In the genomic region with DNA sequence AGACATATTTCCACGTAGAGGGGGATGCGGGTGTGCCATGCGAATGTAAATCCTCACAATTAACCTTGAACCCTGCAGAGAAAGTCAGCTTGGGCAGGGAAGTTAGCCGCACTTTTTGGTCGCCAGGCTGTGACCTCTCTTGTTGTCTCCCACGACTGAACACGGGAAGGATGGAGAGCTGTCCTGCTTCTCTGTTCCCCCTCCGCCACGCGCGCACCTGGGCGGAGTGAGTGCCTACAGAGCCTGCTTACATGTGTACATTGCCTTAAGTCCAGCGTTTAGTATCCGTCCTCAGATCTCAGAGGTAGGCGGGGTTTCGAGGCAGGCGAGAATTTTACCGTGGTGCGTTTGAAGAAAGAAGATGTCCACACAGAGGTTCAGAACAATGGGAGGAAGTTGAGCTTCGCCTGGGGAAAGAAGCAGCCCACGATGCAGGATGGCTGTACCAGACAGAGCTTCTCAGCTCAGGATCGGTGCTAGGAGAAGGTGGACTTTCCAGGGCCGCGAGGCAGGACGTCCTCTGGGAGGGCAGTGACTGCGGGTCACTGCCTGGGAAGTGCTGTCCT, we compare ENCODE assay signal across 8 cellular contexts. TPM values are rescaled to one million over a fixed set of nuclear protein-coding genes. Genes with fewer than 3 reads are reported as not detected.
DNase-seq lines count a peak whose midpoint lies in the region; ATAC-seq and TF ChIP-seq lines count a peak whose summit lies in the region.

No MANE protein-coding gene starts in this region.

- H3K9me3 ChIP-seq in duodenal mucosa (ENCODE audit: control insufficient read depth in 1 of 2, low read length in 2 of 2) (no peaks in the 10 kb centered on the region), right lobe of liver (no peaks in the 10 kb centered on the region)

- DNase-seq in Daoy (ENCODE audit: low read depth): peak; percentile 43
- peak; percentile 69 for DNase-seq in UCSD-AML1 (lab: John Stamatoyannopoulos, UW; ENCODE audit: unreplicated experiment)
- DNase-seq in right lobe of liver: peak in 2 of 3 donors; percentile 50 to 59
- DNase-seq in stimulated activated naive B cell treated with anti-CD40 and anti-IgM and Interleukin-4, amounts not matched to agents 10 μg/mL and 1 μg/mL and 100 μg/mL, for 72 hours: no peak
- DNase-seq in COR-L47 (lab: John Stamatoyannopoulos, UW): no peak

- WGBS in right lobe of liver (ENCODE audit: insufficient coverage, low coverage, low lambda C conversion rate, missing lambda C conversion rate): 0% methylated on average over 25 of the region's 26 CpGs

- peaks cover 4 to 5% of the 10 kb centered on the region in 2 donors for H3K9me3 Mint-ChIP-seq in stimulated activated naive B cell treated with anti-CD40 and anti-IgM and Interleukin-4, amounts not matched to agents 10 μg/mL and 1 μg/mL and 100 μg/mL, for 72 hours

- peaks cover 29 to 39% of the 10 kb centered on the region in 2 donors for H3K4me1 Mint-ChIP-seq in stimulated activated naive B cell treated with anti-CD40 and anti-IgM and Interleukin-4, amounts not matched to agents 10 μg/mL and 1 μg/mL and 100 μg/mL, for 72 hours

- peak overlapping the region; percentile 82 to 83 for H3K9ac ChIP-seq in duodenal mucosa (ENCODE audit: low read depth in 1 of 2, low read length in 2 of 2)

- peak overlapping the region; percentile 97 for H3K27ac Mint-ChIP-seq in stimulated activated naive B cell treated with anti-CD40 and anti-IgM and Interleukin-4, amounts not matched to agents 10 μg/mL and 1 μg/mL and 100 μg/mL, for 72 hours

- peaks cover 15 to 19% of the 10 kb centered on the region in 2 donors for H3K27me3 Mint-ChIP-seq in stimulated activated naive B cell treated with anti-CD40 and anti-IgM and Interleukin-4, amounts not matched to agents 10 μg/mL and 1 μg/mL and 100 μg/mL, for 72 hours

- intact Hi-C loops in right lobe of liver (cut with DNase I): no loop called here

- H3K4me3 Mint-ChIP-seq in stimulated activated naive B cell treated with anti-CD40 and anti-IgM and Interleukin-4, amounts not matched to agents 10 μg/mL and 1 μg/mL and 100 μg/mL, for 72 hours: peak overlapping the region; percentile 85 to 89

- peak overlapping the region; percentile 98 for H3K4me3 ChIP-seq in duodenal mucosa (ENCODE audit: low read depth in 1 of 2, low read length in 2 of 2)
- H3K4me3 ChIP-seq in right lobe of liver: peak overlapping the region; percentile 69 to 82 (median 75)

- TF ChIP-seq CTCF in right lobe of liver (IDR thresholded peaks at IDR 0.05): no peak

- H3K27ac ChIP-seq in duodenal mucosa (ENCODE audit: low read depth, low read length) (peak overlapping the region; percentile 63), right lobe of liver (peak overlapping the region; percentile 81 to 90 (median 86))

- peaks cover 18 to 27% of the 10 kb centered on the region in 2 donors for H3K36me3 Mint-ChIP-seq in stimulated activated naive B cell treated with anti-CD40 and anti-IgM and Interleukin-4, amounts not matched to agents 10 μg/mL and 1 μg/mL and 100 μg/mL, for 72 hours

- ATAC-seq in GM21529 (IDR thresholded peaks at IDR 0.05; ENCODE audit: unreplicated experiment) (peak; percentile 1), right lobe of liver (peak; percentile 49 to 61 (median 52))
- ATAC-seq in stimulated activated naive B cell treated with anti-CD40 and anti-IgM and Interleukin-4, amounts not matched to agents 10 μg/mL and 1 μg/mL and 100 μg/mL, for 72 hours (replicated peaks): peak; percentile 32 to 43

- H3K4me1 ChIP-seq in duodenal mucosa (ENCODE audit: control insufficient read depth in 1 of 2, insufficient read depth in 2 of 2, low read length in 2 of 2): peaks cover 8 to 19% of the 10 kb centered on the region in 2 donors
- H3K4me1 ChIP-seq in right lobe of liver: peaks cover 0 to 9% (median 5%) of the 10 kb centered on the region in 4 donors

- no peak for TF ChIP-seq EP300 in Ishikawa (IDR thresholded peaks at IDR 0.05; ENCODE audit: borderline replicate concordance)

- H3K36me3 ChIP-seq in duodenal mucosa (ENCODE audit: control insufficient read depth in 1 of 2, insufficient read depth in 2 of 2, low read length in 2 of 2) (no peaks in the 10 kb centered on the region), right lobe of liver (no peaks in the 10 kb centered on the region)

- no peak for TF ChIP-seq RAD21 in Ishikawa (IDR thresholded peaks at IDR 0.05; ENCODE audit: low read depth)

- H3K27me3 ChIP-seq in duodenal mucosa (ENCODE audit: control insufficient read depth in 1 of 2, insufficient read depth in 2 of 2, low read length in 2 of 2) (peaks cover 0 to 5% of the 10 kb centered on the region in 2 donors), right lobe of liver (no peaks in the 10 kb centered on the region)

- no peak for TF ChIP-seq POLR2A in right lobe of liver (IDR thresholded peaks at IDR 0.05)

TF ChIP-seq in Ishikawa, 13 proteins besides CTCF, POLR2A, EP300 and RAD21:
- TF ChIP-seq ZBTB7A (IDR thresholded peaks at IDR 0.05; ENCODE audit: low read depth): no peak
- no peak for TF ChIP-seq NFIC (IDR thresholded peaks at IDR 0.05)
- TF ChIP-seq, protein P1, sequence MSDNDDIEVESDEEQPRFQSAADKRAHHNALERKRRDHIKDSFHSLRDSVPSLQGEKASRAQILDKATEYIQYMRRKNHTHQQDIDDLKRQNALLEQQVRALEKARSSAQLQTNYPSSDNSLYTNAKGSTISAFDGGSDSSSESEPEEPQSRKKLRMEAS (IDR thresholded peaks at IDR 0.05): peak; percentile 10; the same call in 1 of the 2 replicates
- no peak; the same call in 1 of the 2 replicates for TF ChIP-seq TAF1 (IDR thresholded peaks at IDR 0.05; ENCODE audit: low read depth)
- no peak for TF ChIP-seq TCF12 (IDR thresholded peaks at IDR 0.05; ENCODE audit: low read depth)
- TF ChIP-seq YY1 (IDR thresholded peaks at IDR 0.05; ENCODE audit: low read depth): no peak
- no peak for TF ChIP-seq CREB1 (IDR thresholded peaks at IDR 0.05; ENCODE audit: low read depth)

RNA-seq across cellular contexts. Expression of gene ERCC6, which starts 0.5 kb away (rescaled TPM):
- 5.4 and 14.3 TPM in 2 replicates for total RNA-seq in Daoy (2014; rRNA removed; shearing (Covaris generic))
- 10 to 100 TPM in 4 of 6 experiments, 1 to 10 TPM in 2; 7.3 to 16.8 (median 10.6) TPM for total RNA-seq in right lobe of liver

Comparison
In these comparisons a context has a peak if more than half of its experiments do, and no peak if none do; other contexts are left out.
1. DNase-seq: peak in Daoy (single experiment), UCSD-AML1 (single experiment) and right lobe of liver (2 of 3); none in stimulated activated naive B cell treated with anti-CD40 and anti-IgM and Interleukin-4, amounts not matched to agents 10 μg/mL and 1 μg/mL and 100 μg/mL, for 72 hours (single experiment) and COR-L47 (single experiment).
2. ATAC-seq: peak in every context shown above with its lines; median percentile 52 in right lobe of liver; 38 in stimulated activated naive B cell treated with anti-CD40 and anti-IgM and Interleukin-4, amounts not matched to agents 10 μg/mL and 1 μg/mL and 100 μg/mL, for 72 hours; 1 in GM21529.